ENCODE assay signal across 21 cellular contexts in the genomic region with DNA sequence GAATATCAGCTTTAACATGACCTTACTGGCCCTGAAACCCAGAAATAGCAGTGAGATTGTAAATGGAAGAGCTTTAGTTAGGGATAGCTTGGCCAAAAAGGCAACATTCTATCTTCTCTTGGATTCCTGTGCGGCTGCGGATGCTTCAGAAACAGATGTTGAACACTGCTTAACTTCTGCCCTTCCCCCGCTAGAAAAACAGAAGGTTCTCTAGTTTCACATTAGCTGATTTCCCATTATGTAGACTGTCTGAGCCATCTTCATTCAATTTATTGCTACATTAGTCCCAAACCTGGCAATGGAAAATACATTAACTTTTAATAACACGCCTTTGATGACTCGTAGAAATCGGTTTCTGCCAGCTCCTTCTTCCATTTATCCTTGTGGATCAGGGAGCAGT.
"Had no signal": no experiment of that assay in that cellular context is flagged by ENCODE, and none has a peak within 500 bp of the region (broad histone marks: within the 10 kb centered on the region; RNA-seq: fewer than 3 reads in every experiment).

No MANE protein-coding gene starts in this region.

- H3K36me3 ChIP-seq: SJSA1 had no signal

- DNase-seq: Kasumi-1, MM.1S, NCI-H1092 treated with DMSO at 0.1 percent for 48 hours, NCI-H1436, NCI-H187, NCI-H2029, NCI-H2081 treated with DMSO at 0.1 percent for 48 hours, NCI-H2171, NCI-H226, NCI-H446 treated with DMSO at 0.1 percent for 48 hours, NCI-H510A treated with DMSO at 0.1 percent for 48 hours, NCI-H526, SHP77 treated with DMSO at 0.1 percent for 48 hours had no signal

- ATAC-seq: K562, Panc1, Right ventricle myocardium inferior had no signal

- H3K27me3 ChIP-seq: SJSA1 had no signal

- H3K27ac ChIP-seq: HL-60, KMS-11, SJSA1, SK-N-MC had no signal

- H3K4me3 ChIP-seq: K562, SJSA1, SK-N-MC had no signal

- H3K4me1 ChIP-seq: SJSA1 had no signal

- FAIRE-seq: HTR-8/SVneo, K562 had no signal

- H3K9me3 ChIP-seq: SJSA1 had no signal
